Comparison of ENCODE assay signal across 10 cellular contexts in genomic region chr12:50868881-50869280, GRCh38. TPM values are rescaled to one million over a fixed set of nuclear protein-coding genes. Genes with fewer than 3 reads are reported as not detected.
"Had no signal": no experiment of that assay in that cellular context is flagged by ENCODE, and none has a peak within 500 bp of the region (broad histone marks: within the 10 kb centered on the region; RNA-seq: fewer than 3 reads in every experiment).

No MANE protein-coding gene starts in this region.

RNA-seq across cellular contexts. Expression of gene TMPRSS12, which starts 26.2 kb away (rescaled TPM):
- total RNA-seq: HT1080, LHCN-M2, MCF 10A, NCI-H460, PC-9, Peyer's patch, Right ventricle myocardium inferior, RPMI7951, SJCRH30 had no signal
- polyA plus RNA-seq: IgD-negative memory B cell had no signal
